In genomic region chr5:177453852-177454396, GRCh38 we compare ENCODE assay signal across 1 cellular context.
TF ChIP-seq lines count a peak whose summit lies in the region.

No MANE protein-coding gene starts in this region.

TF ChIP-seq in H1, 55 proteins besides CTCF, POLR2A, EP300 and RAD21:
- no peak for TF ChIP-seq JUND (IDR thresholded peaks at IDR 0.05; ENCODE audit: low read length)
- 0 out of 2 replicates have a peak, but pooled peaks have one; percentile 3 for TF ChIP-seq BACH1 (IDR thresholded peaks at IDR 0.05; ENCODE audit: low read length)
